2 cellular contexts compared by ENCODE assay signal in the genomic region with DNA sequence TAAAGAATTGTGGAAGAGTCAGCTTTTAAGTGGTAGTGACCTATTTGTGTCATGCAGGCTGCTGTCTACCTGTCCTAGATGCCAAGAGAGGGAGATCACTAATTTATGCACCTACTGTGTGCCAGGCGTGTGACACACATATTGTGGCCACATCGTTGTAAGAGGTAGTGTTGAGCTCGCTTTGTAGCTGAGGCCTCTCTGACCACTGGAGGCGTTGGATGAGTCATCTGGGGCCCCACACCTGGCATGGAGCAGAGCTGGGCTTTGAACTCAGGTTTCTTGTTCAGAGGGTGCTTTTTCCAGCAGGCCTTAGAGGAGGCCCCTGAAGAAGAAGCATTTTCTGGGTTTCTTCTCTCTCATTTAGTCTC.
TF ChIP-seq lines count a peak whose summit lies in the region.

No MANE protein-coding gene starts in this region.

TF ChIP-seq in HEK293, 187 proteins besides CTCF, POLR2A, EP300 and RAD21 (continued from another document):
- TF ChIP-seq, protein P1, sequence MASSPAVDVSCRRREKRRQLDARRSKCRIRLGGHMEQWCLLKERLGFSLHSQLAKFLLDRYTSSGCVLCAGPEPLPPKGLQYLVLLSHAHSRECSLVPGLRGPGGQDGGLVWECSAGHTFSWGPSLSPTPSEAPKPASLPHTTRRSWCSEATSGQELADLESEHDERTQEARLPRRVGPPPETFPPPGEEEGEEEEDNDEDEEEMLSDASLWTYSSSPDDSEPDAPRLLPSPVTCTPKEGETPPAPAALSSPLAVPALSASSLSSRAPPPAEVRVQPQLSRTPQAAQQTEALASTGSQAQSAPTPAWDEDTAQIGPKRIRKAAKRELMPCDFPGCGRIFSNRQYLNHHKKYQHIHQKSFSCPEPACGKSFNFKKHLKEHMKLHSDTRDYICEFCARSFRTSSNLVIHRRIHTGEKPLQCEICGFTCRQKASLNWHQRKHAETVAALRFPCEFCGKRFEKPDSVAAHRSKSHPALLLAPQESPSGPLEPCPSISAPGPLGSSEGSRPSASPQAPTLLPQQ (tag by site-specific recombination; IDR thresholded peaks at IDR 0.05) = peak; percentile 86
- TF ChIP-seq, protein P2, sequence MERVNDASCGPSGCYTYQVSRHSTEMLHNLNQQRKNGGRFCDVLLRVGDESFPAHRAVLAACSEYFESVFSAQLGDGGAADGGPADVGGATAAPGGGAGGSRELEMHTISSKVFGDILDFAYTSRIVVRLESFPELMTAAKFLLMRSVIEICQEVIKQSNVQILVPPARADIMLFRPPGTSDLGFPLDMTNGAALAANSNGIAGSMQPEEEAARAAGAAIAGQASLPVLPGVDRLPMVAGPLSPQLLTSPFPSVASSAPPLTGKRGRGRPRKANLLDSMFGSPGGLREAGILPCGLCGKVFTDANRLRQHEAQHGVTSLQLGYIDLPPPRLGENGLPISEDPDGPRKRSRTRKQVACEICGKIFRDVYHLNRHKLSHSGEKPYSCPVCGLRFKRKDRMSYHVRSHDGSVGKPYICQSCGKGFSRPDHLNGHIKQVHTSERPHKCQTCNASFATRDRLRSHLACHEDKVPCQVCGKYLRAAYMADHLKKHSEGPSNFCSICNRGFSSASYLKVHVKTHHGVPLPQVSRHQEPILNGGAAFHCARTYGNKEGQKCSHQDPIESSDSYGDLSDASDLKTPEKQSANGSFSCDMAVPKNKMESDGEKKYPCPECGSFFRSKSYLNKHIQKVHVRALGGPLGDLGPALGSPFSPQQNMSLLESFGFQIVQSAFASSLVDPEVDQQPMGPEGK (tag by site-specific recombination; IDR thresholded peaks at IDR 0.05) = peak; percentile 44; the same call in 1 of the 2 replicates
- no peak for TF ChIP-seq ZBTB7A (tag by site-specific recombination; IDR thresholded peaks at IDR 0.05; ENCODE audit: low read depth)
- TF ChIP-seq ZFHX2 (tag by site-specific recombination; conservative IDR thresholded peaks at IDR 0.05) = peak; percentile 37
- TF ChIP-seq ZNF529 (tag by site-specific recombination; IDR thresholded peaks at IDR 0.05; ENCODE audit: insufficient replicate concordance) = no peak
- TF ChIP-seq ZBTB20 (tag by site-specific recombination; IDR thresholded peaks at IDR 0.05) = no peak
- TF ChIP-seq ZNF585B (tag by site-specific recombination; IDR thresholded peaks at IDR 0.05) = no peak
- peak; percentile 87 for TF ChIP-seq ZFP69B (tag by site-specific recombination; IDR thresholded peaks at IDR 0.05)

TF ChIP-seq in SK-N-SH, 30 proteins besides CTCF, POLR2A, EP300 and RAD21 (continued from another document):
- TF ChIP-seq, protein P3, sequence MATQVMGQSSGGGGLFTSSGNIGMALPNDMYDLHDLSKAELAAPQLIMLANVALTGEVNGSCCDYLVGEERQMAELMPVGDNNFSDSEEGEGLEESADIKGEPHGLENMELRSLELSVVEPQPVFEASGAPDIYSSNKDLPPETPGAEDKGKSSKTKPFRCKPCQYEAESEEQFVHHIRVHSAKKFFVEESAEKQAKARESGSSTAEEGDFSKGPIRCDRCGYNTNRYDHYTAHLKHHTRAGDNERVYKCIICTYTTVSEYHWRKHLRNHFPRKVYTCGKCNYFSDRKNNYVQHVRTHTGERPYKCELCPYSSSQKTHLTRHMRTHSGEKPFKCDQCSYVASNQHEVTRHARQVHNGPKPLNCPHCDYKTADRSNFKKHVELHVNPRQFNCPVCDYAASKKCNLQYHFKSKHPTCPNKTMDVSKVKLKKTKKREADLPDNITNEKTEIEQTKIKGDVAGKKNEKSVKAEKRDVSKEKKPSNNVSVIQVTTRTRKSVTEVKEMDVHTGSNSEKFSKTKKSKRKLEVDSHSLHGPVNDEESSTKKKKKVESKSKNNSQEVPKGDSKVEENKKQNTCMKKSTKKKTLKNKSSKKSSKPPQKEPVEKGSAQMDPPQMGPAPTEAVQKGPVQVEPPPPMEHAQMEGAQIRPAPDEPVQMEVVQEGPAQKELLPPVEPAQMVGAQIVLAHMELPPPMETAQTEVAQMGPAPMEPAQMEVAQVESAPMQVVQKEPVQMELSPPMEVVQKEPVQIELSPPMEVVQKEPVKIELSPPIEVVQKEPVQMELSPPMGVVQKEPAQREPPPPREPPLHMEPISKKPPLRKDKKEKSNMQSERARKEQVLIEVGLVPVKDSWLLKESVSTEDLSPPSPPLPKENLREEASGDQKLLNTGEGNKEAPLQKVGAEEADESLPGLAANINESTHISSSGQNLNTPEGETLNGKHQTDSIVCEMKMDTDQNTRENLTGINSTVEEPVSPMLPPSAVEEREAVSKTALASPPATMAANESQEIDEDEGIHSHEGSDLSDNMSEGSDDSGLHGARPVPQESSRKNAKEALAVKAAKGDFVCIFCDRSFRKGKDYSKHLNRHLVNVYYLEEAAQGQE (IDR thresholded peaks at IDR 0.05; ENCODE audit: low read depth, low read length) = no peak
